In genomic region chr5:67475489-67475888, GRCh38 we compare ENCODE assay signal across 17 cellular contexts.
"Had no signal": no experiment of that assay in that cellular context is flagged by ENCODE, and none has a peak within 500 bp of the region (broad histone marks: within the 10 kb centered on the region; RNA-seq: fewer than 3 reads in every experiment).

No MANE protein-coding gene starts in this region.

- H3K9me3 ChIP-seq: body of pancreas, colonic mucosa had no signal

- H3K79me2 ChIP-seq: parathyroid adenoma had no signal

- H3K36me3 ChIP-seq: colonic mucosa, right atrium auricular region had no signal

- H3K4me3 ChIP-seq: body of pancreas, colonic mucosa, lung, right atrium auricular region had no signal

- ATAC-seq: activated CD8-positive, alpha-beta T cell treated with anti-CD3 and anti-CD28 coated beads, Interleukin-2, amount 10 ng/mL, durations not matched to agents 7 days and 5 days; body of pancreas; esophagus mucosa; left colon; naive thymus-derived CD4-positive, alpha-beta T cell; stimulated activated naive CD8-positive, alpha-beta T cell treated with anti-CD3 and anti-CD28 coated beads, Interleukin-15, amount 100 ng/mL, for 72 hours; T-helper 17 cell had no signal

- H2AFZ ChIP-seq: parathyroid adenoma had no signal

- H3K27ac ChIP-seq: body of pancreas, colonic mucosa, parathyroid adenoma, right atrium auricular region had no signal

- H3K4me1 ChIP-seq: body of pancreas, colonic mucosa, parathyroid adenoma, right atrium auricular region had no signal

- DNase-seq: activated CD4-positive, alpha-beta T cell treated with anti-CD3 and anti-CD28 coated beads for 48 hours; activated CD8-positive, alpha-beta memory T cell treated with anti-CD3 and anti-CD28 coated beads, Interleukin-2, amount 50 U/mL, for 4 hours; activated CD8-positive, alpha-beta T cell treated with anti-CD3 and anti-CD28 coated beads, Interleukin-2, amount 10 ng/mL, durations not matched to agents 7 days and 5 days; activated effector memory CD4-positive, alpha-beta T cell treated with anti-CD3 and anti-CD28 coated beads, Interleukin-2, amount 50 U/mL, for 16 hours; activated T-cell treated with anti-CD3 and anti-CD28 coated beads, Interleukin-2, amount 50 U/mL, for 48 hours; amygdala; body of pancreas; central memory CD4-positive, alpha-beta T cell; colonic mucosa; left colon; naive thymus-derived CD4-positive, alpha-beta T cell; stimulated activated naive CD8-positive, alpha-beta T cell treated with anti-CD3 and anti-CD28 coated beads, Interleukin-15, amount 100 ng/mL, for 72 hours; T-helper 17 cell had no signal

- H3K27me3 ChIP-seq: body of pancreas, colonic mucosa, right atrium auricular region had no signal

- H3K9ac ChIP-seq: parathyroid adenoma had no signal
